Comparison of ENCODE assay signal across 8 cellular contexts in genomic region chr12:121400332-121401139, GRCh38. TPM values are rescaled to one million over a fixed set of nuclear protein-coding genes. Genes with fewer than 3 reads are reported as not detected.
DNase-seq lines count a peak whose midpoint lies in the region; ATAC-seq and TF ChIP-seq lines count a peak whose summit lies in the region.

No MANE protein-coding gene starts in this region.

- peaks cover 0 to 31% (median 11%) of the 10 kb centered on the region in 4 donors for H3K4me1 ChIP-seq in right lobe of liver

- peak overlapping the region; percentile 96 for H3K4me3 ChIP-seq in HFF-Myc (replicated peaks; ENCODE audit: low read depth, low read length)
- peak overlapping the region; percentile 90 for H3K4me3 ChIP-seq in choroid plexus epithelial cell (ENCODE audit: low read depth, low read length)
- peak overlapping the region; percentile 79 to 97 (median 92) for H3K4me3 ChIP-seq in right lobe of liver

- DNase-seq in HFF-Myc (ENCODE audit: extremely low read depth, low read depth) (no peak), NAMALWA (ENCODE audit: low spot score) (peak; percentile 63), choroid plexus epithelial cell (ENCODE audit: low read depth) (peak; percentile 37), right lobe of liver (peak in 1 of 3 donors; percentile 59), DMS114 treated with DMSO at 0.1 percent for 48 hours (lab: John Stamatoyannopoulos, UW; ENCODE audit: unreplicated experiment) (no peak)
- DNase-seq in activated CD4-positive, alpha-beta T cell treated with anti-CD3 and anti-CD28 coated beads for 1 hour: peak; percentile 52
- DNase-seq in stimulated activated CD4-positive, alpha-beta T cell treated with anti-CD3 and anti-CD28 coated beads, Interleukin-4, amount 100 ng/mL, for 48 hours (ENCODE audit: low read depth in 2 of 2): peak; percentile 39 to 58

- no peaks in the 10 kb centered on the region for H3K27me3 ChIP-seq in right lobe of liver

- TF ChIP-seq CTCF in HFF-Myc (IDR thresholded peaks at IDR 0.05; ENCODE audit: low read depth, low read length, missing control alignments): no peak
- TF ChIP-seq CTCF in choroid plexus epithelial cell (conservative IDR thresholded peaks at IDR 0.05; ENCODE audit: low read depth, low read length): no peak
- no peak for TF ChIP-seq CTCF in right lobe of liver (IDR thresholded peaks at IDR 0.05)

- WGBS in right lobe of liver (ENCODE audit: insufficient coverage, low coverage, low lambda C conversion rate, missing lambda C conversion rate): 2% methylated on average over 26 of the region's 48 CpGs

- H3K27ac ChIP-seq in right lobe of liver: peak overlapping the region; percentile 73 to 94 (median 79)

- ATAC-seq in GM18502 (IDR thresholded peaks at IDR 0.05; ENCODE audit: poor library complexity, unreplicated experiment) (peak; percentile 49), right lobe of liver (peak; percentile 50 to 59 (median 55))

- intact Hi-C loops in right lobe of liver (cut with DNase I): no loop called here

- peaks cover 0 to 7% (median 0%) of the 10 kb centered on the region in 4 donors for H3K36me3 ChIP-seq in right lobe of liver

- no peaks in the 10 kb centered on the region for H3K9me3 ChIP-seq in right lobe of liver

- no peak for TF ChIP-seq POLR2A in right lobe of liver (IDR thresholded peaks at IDR 0.05)

RNA-seq across cellular contexts. Expression of gene RNF34, which starts 0.6 kb away (rescaled TPM):
- total RNA-seq in right lobe of liver: 10 to 100 TPM; 11.7 to 22.3 (median 14.6) TPM

RNA-seq across cellular contexts. Expression of gene ANAPC5, which starts 48.3 kb away (rescaled TPM):
- total RNA-seq in right lobe of liver: 10 to 100 TPM; 40.7 to 68.8 (median 49.8) TPM

Comparison
In these comparisons a context has a peak if more than half of its experiments do, and no peak if none do; other contexts are left out.
1. DNase-seq: peak in NAMALWA (single experiment), activated CD4-positive, alpha-beta T cell treated with anti-CD3 and anti-CD28 coated beads for 1 hour (single experiment), choroid plexus epithelial cell (single experiment) and stimulated activated CD4-positive, alpha-beta T cell treated with anti-CD3 and anti-CD28 coated beads, Interleukin-4, amount 100 ng/mL, for 48 hours (2 of 2); none in HFF-Myc (single experiment) and DMS114 treated with DMSO at 0.1 percent for 48 hours (single experiment).
2. Peak in every context shown above with its lines, with median percentiles within 50 percentile points of each other: H3K4me3 ChIP-seq.